8 cellular contexts compared by ENCODE assay signal in the genomic region with DNA sequence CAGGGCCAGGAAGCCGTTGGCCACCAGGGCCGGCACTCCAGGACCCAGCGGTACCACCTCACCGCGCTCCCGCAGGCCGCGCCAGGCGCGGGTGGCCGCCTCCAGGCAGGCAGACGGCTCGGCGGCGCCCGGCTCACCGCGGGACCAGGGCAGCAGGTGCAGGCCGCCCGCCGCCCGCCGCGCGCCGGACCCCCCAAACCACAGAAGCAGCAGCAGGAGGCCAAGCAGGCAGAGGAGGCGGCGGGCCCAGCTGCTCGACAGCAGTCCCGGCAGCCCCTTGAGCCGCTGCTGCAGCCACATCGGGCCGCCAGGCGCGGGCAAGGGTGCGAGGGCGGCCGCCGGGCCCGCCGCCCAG. TPM values are rescaled to one million over a fixed set of nuclear protein-coding genes. Genes with fewer than 3 reads are reported as not detected.
A peak's percentile ranks its signal among the peaks of the same experiment; 100 is the strongest.
DNase-seq lines count a peak whose midpoint lies in the region; ATAC-seq and TF ChIP-seq lines count a peak whose summit lies in the region.

No MANE protein-coding gene starts in this region.

- no peaks in the 10 kb centered on the region for H3K27me3 Mint-ChIP-seq in activated T-cell treated with anti-CD3 and anti-CD28 coated beads, Interleukin-2, amount 50 U/mL, for 24 hours

- TF ChIP-seq POLR2A in breast epithelium (IDR thresholded peaks at IDR 0.05), result no peak

- TF ChIP-seq CTCF in breast epithelium (IDR thresholded peaks at IDR 0.05) (no peak), GM13977 (IDR thresholded peaks at IDR 0.05; ENCODE audit: extremely low read depth, insufficient read depth, missing control alignments) (no peak)

- H3K27ac Mint-ChIP-seq in activated T-cell treated with anti-CD3 and anti-CD28 coated beads, Interleukin-2, amount 50 U/mL, for 24 hours, result no peak overlapping the region

- DNase-seq in activated T-cell treated with anti-CD3 and anti-CD28 coated beads, Interleukin-2, amount 50 U/mL, for 24 hours, result no peak
- DNase-seq in activated T-cell treated with anti-CD3 and anti-CD28 coated beads, Interleukin-2, amount 50 U/mL, for 1 hour, result no peak
- DNase-seq in breast epithelium (ENCODE audit: low spot score in 2 of 2) (no peak), GM13977 (ENCODE audit: low spot score) (no peak), NCI-H2171 (lab: John Stamatoyannopoulos, UW) (no peak), AG08396 (ENCODE audit: low spot score) (no peak)

- no peaks in the 10 kb centered on the region for H3K27me3 ChIP-seq in breast epithelium
- no peaks in the 10 kb centered on the region for H3K27me3 ChIP-seq in mucosa of rectum (ENCODE audit: control insufficient read depth in 2 of 2, insufficient read depth in 2 of 2, low read length in 2 of 2)

- peak overlapping the region; percentile 25 for H3K4me3 Mint-ChIP-seq in activated T-cell treated with anti-CD3 and anti-CD28 coated beads, Interleukin-2, amount 50 U/mL, for 24 hours

- no peaks in the 10 kb centered on the region for H3K36me3 ChIP-seq in breast epithelium
- H3K36me3 ChIP-seq in mucosa of rectum (ENCODE audit: control insufficient read depth in 2 of 2, insufficient read depth in 2 of 2, low read length in 2 of 2), result peaks cover 14 to 21% of the 10 kb centered on the region in 2 donors

- H3K9me3 ChIP-seq in breast epithelium (no peaks in the 10 kb centered on the region), mucosa of rectum (ENCODE audit: control insufficient read depth in 2 of 2, low read length in 2 of 2) (no peaks in the 10 kb centered on the region)

- peak overlapping the region; percentile 52 to 82 (median 77) for H3K4me3 ChIP-seq in breast epithelium
- H3K4me3 ChIP-seq in mucosa of rectum (ENCODE audit: low read length in 2 of 2), result peak overlapping the region; percentile 70 to 75

- peak; percentile 17 for ATAC-seq in HG03460 (IDR thresholded peaks at IDR 0.05; ENCODE audit: unreplicated experiment)

- H3K4me1 Mint-ChIP-seq in activated T-cell treated with anti-CD3 and anti-CD28 coated beads, Interleukin-2, amount 50 U/mL, for 24 hours (ENCODE audit: low read depth), result peaks cover 34% of the 10 kb centered on the region

- H3K9ac ChIP-seq in mucosa of rectum (ENCODE audit: low read depth in 1 of 2, low read length in 2 of 2), result peak overlapping the region in 1 of 2 donors; percentile 68

- in situ Hi-C loops in GM13977 (cut with MboI; ENCODE audit: low pct_unique_long_range_greater_than_20kb, low sequenced_read_pairs, unreplicated experiment), result no loop called here

- intact Hi-C loops in breast epithelium (cut with DNase I; ENCODE audit: low total_unique reads), result no loop called here

- peaks cover 37% of the 10 kb centered on the region for H3K36me3 Mint-ChIP-seq in activated T-cell treated with anti-CD3 and anti-CD28 coated beads, Interleukin-2, amount 50 U/mL, for 24 hours (ENCODE audit: low read depth)

- no peaks in the 10 kb centered on the region for H3K9me3 Mint-ChIP-seq in activated T-cell treated with anti-CD3 and anti-CD28 coated beads, Interleukin-2, amount 50 U/mL, for 24 hours

- H3K4me1 ChIP-seq in breast epithelium (peaks cover 11 to 21% of the 10 kb centered on the region in 2 donors), mucosa of rectum (ENCODE audit: control insufficient read depth in 2 of 2, insufficient read depth in 2 of 2, low read length in 2 of 2) (peaks cover 17 to 25% of the 10 kb centered on the region in 2 donors)

- H3K27ac ChIP-seq in breast epithelium (peak overlapping the region in 1 of 2 donors; percentile 87), mucosa of rectum (ENCODE audit: low read depth in 2 of 2, low read length in 2 of 2) (no peak overlapping the region)

RNA-seq across cellular contexts. Expression of a gene that starts 0.3 kb away (rescaled TPM):
- total RNA-seq in breast epithelium, result 10 to 100 TPM; 40.3 to 62.7 (median 51.4) TPM

RNA-seq across cellular contexts. Expression of a gene that starts 8.6 kb away (rescaled TPM):
- total RNA-seq in breast epithelium, result 10 to 100 TPM; 45.9 to 86.1 (median 57.5) TPM

RNA-seq across cellular contexts. Expression of a gene that starts 54.3 kb away (rescaled TPM):
- 10 to 100 TPM; 51.4 to 64.9 (median 62.1) TPM for total RNA-seq in breast epithelium
